32 cellular contexts compared by ENCODE assay signal in genomic region chr11:79492008-79492407, GRCh38. TPM values are rescaled to one million over a fixed set of nuclear protein-coding genes. Genes with fewer than 3 reads are reported as not detected.
"Had no signal": no experiment of that assay in that cellular context is flagged by ENCODE, and none has a peak within 500 bp of the region (broad histone marks: within the 10 kb centered on the region; RNA-seq: fewer than 3 reads in every experiment).

No MANE protein-coding gene starts in this region.

- H3K4me1 Mint-ChIP-seq: naive thymus-derived CD8-positive, alpha-beta T cell; stimulated activated naive CD8-positive, alpha-beta T cell treated with anti-CD3 and anti-CD28 coated beads, Interleukin-15, amount 100 ng/mL, for 72 hours had no signal

- DNase-seq: naive thymus-derived CD8-positive, alpha-beta T cell; nephron progenitor cell; occipital lobe; ovary; posterior cingulate gyrus; psoas muscle; right cardiac atrium; spleen; stimulated activated CD4-positive, alpha-beta T cell treated with anti-CD3 and anti-CD28 coated beads, Interleukin-12 subunit alpha, Interleukin-12 subunit beta, amount 100 ng/mL, for 4 hours; stimulated activated CD4-positive, alpha-beta T cell treated with anti-CD3 and anti-CD28 coated beads, Interleukin-1b, Interleukin-23, amount 100 ng/mL, for 48 hours; stimulated activated CD4-positive, alpha-beta T cell treated with anti-CD3 and anti-CD28 coated beads, Interleukin-4, amount 100 ng/mL, for 1 hour; stimulated activated CD4-positive, alpha-beta T cell treated with anti-CD3 and anti-CD28 coated beads, Interleukin-4, amount 100 ng/mL, for 4 hours; stimulated activated CD8-positive, alpha-beta memory T cell treated with anti-CD3 and anti-CD28 coated beads, Interleukin-4, amount 100 ng/mL, for 48 hours; stimulated activated naive CD4-positive, alpha-beta T cell; stimulated activated naive CD8-positive, alpha-beta T cell treated with anti-CD3 and anti-CD28 coated beads, Interleukin-15, amount 100 ng/mL, for 72 hours; stimulated activated naive CD8-positive, alpha-beta T cell treated with anti-CD3 and anti-CD28 coated beads, Interleukin-15, Interleukin-2, amounts not matched to agents 100 U/mL and 50 U/mL, for 24 hours; substantia nigra; testis; tibial artery; transverse colon; upper lobe of right lung; uterus had no signal

- H3K27me3 ChIP-seq: ovary, suprapubic skin, testis, transverse colon, upper lobe of right lung, uterus had no signal

- H3K9ac ChIP-seq: parathyroid adenoma had no signal

- H3K4me2 ChIP-seq: smooth muscle cell had no signal

- H2AFZ ChIP-seq: parathyroid adenoma had no signal

- H3K4me3 ChIP-seq: ovary, psoas muscle, skin epidermis, smooth muscle cell, spleen, suprapubic skin, testis, tibial artery, transverse colon, upper lobe of right lung, uterus had no signal

- H3K4me1 ChIP-seq: parathyroid adenoma, psoas muscle, spleen, suprapubic skin, testis, tibial artery, transverse colon, upper lobe of right lung, uterus had no signal

- H3K9me3 ChIP-seq: ovary, psoas muscle, suprapubic skin, testis, transverse colon, upper lobe of right lung, uterus had no signal

- H3K9me3 Mint-ChIP-seq: natural killer cell treated with Interleukin-12 subunit alpha and Interleukin-12 subunit beta and Interleukin-15 and Interleukin-18, amount 100 ng/mL, for 72 hours; stimulated activated naive CD8-positive, alpha-beta T cell treated with anti-CD3 and anti-CD28 coated beads, Interleukin-15, amount 100 ng/mL, for 72 hours; type B pancreatic cell had no signal

- H3K27ac ChIP-seq: ovary, parathyroid adenoma, psoas muscle, skin epidermis, spleen, suprapubic skin, testis, tibial artery, transverse colon, upper lobe of right lung, uterus had no signal

- H3K36me3 Mint-ChIP-seq: naive thymus-derived CD8-positive, alpha-beta T cell; natural killer cell treated with Interleukin-12 subunit alpha and Interleukin-12 subunit beta and Interleukin-15 and Interleukin-18, amount 100 ng/mL, for 72 hours; stimulated activated memory B cell treated with anti-CD40 and anti-IgM and Interleukin-4, amounts not matched to agents 10 μg/mL and 1 μg/mL and 100 μg/mL, for 72 hours; type B pancreatic cell had no signal

- H3K4me3 Mint-ChIP-seq: naive thymus-derived CD8-positive, alpha-beta T cell; natural killer cell treated with Interleukin-12 subunit alpha and Interleukin-12 subunit beta and Interleukin-15 and Interleukin-18, amount 100 ng/mL, for 72 hours; nephron progenitor cell; neural crest cell; stimulated activated memory B cell treated with anti-CD40 and anti-IgM and Interleukin-4, amounts not matched to agents 10 μg/mL and 1 μg/mL and 100 μg/mL, for 72 hours; stimulated activated naive CD8-positive, alpha-beta T cell treated with anti-CD3 and anti-CD28 coated beads, Interleukin-15, amount 100 ng/mL, for 72 hours; type B pancreatic cell had no signal

- H3K79me2 ChIP-seq: parathyroid adenoma had no signal

- H3K27ac Mint-ChIP-seq: naive thymus-derived CD8-positive, alpha-beta T cell; natural killer cell treated with Interleukin-12 subunit alpha and Interleukin-12 subunit beta and Interleukin-15 and Interleukin-18, amount 100 ng/mL, for 72 hours; nephron progenitor cell; progenitor cell of endocrine pancreas; stimulated activated memory B cell treated with anti-CD40 and anti-IgM and Interleukin-4, amounts not matched to agents 10 μg/mL and 1 μg/mL and 100 μg/mL, for 72 hours; stimulated activated naive CD8-positive, alpha-beta T cell treated with anti-CD3 and anti-CD28 coated beads, Interleukin-15, amount 100 ng/mL, for 72 hours; type B pancreatic cell had no signal

- ATAC-seq: naive thymus-derived CD8-positive, alpha-beta T cell; natural killer cell treated with Interleukin-12 subunit alpha and Interleukin-12 subunit beta and Interleukin-15 and Interleukin-18, amount 100 ng/mL, for 72 hours; psoas muscle; right cardiac atrium; sciatic nerve; stimulated activated memory B cell treated with anti-CD40 and anti-IgM and Interleukin-4, amounts not matched to agents 10 μg/mL and 1 μg/mL and 100 μg/mL, for 72 hours; stimulated activated naive CD8-positive, alpha-beta T cell treated with anti-CD3 and anti-CD28 coated beads, Interleukin-15, amount 100 ng/mL, for 72 hours; stimulated activated naive CD8-positive, alpha-beta T cell treated with anti-CD3 and anti-CD28 coated beads, Interleukin-15, Interleukin-2, amounts not matched to agents 100 U/mL and 50 U/mL, for 24 hours; upper lobe of right lung had no signal

- H3K36me3 ChIP-seq: ovary, spleen, suprapubic skin, tibial artery, transverse colon, upper lobe of right lung, uterus had no signal

RNA-seq across cellular contexts. Expression of gene TENM4, which starts 51.2 kb away (rescaled TPM):
- total RNA-seq: naive thymus-derived CD8-positive, alpha-beta T cell; natural killer cell treated with Interleukin-12 subunit alpha and Interleukin-12 subunit beta and Interleukin-15 and Interleukin-18, amount 100 ng/mL, for 72 hours had no signal
- polyA plus RNA-seq: naive thymus-derived CD8-positive, alpha-beta T cell had no signal
